ENCODE assay signal across 10 cellular contexts in genomic region chrX:13110427-13111324, GRCh38.
A peak's percentile ranks its signal among the peaks of the same experiment; 100 is the strongest.
DNase-seq lines count a peak whose midpoint lies in the region; ATAC-seq and TF ChIP-seq lines count a peak whose summit lies in the region.
"Had no signal": no experiment of that assay in that cellular context is flagged by ENCODE, and none has a peak within 500 bp of the region (broad histone marks: within the 10 kb centered on the region; RNA-seq: fewer than 3 reads in every experiment).

No MANE protein-coding gene starts in this region.

- no peaks in the 10 kb centered on the region for H3K36me3 Mint-ChIP-seq in MCF 10A (ENCODE audit: insufficient read depth, unreplicated experiment)
- no peaks in the 10 kb centered on the region for H3K36me3 Mint-ChIP-seq in type B pancreatic cell

- peak overlapping the region; percentile 76 for H3K27ac Mint-ChIP-seq in MCF 10A (ENCODE audit: low read depth, unreplicated experiment)
- no peak overlapping the region for H3K27ac Mint-ChIP-seq in type B pancreatic cell

- ATAC-seq in GM21447 (IDR thresholded peaks at IDR 0.05; ENCODE audit: unreplicated experiment): no peak

- H3K9me3 ChIP-seq in AG04450 (ENCODE audit: control insufficient read depth, insufficient read depth, low read length) (no peaks in the 10 kb centered on the region), mesodermal cell (ENCODE audit: control insufficient read depth, low read length) (no peaks in the 10 kb centered on the region)

- H3K4me3 ChIP-seq in AG04450 (ENCODE audit: low read depth, low read length) (no peak overlapping the region), LNCaP clone FGC (ENCODE audit: low read depth, low read length) (no peak overlapping the region), mesodermal cell (ENCODE audit: extremely low read depth, insufficient read depth, low read length, poor library complexity, severe bottlenecking) (no peak overlapping the region)
- H3K4me3 ChIP-seq: cardiac muscle cell had no signal

- H3K4me1 Mint-ChIP-seq in MCF 10A (ENCODE audit: insufficient read depth, unreplicated experiment) (peaks cover 10% of the 10 kb centered on the region), type B pancreatic cell (ENCODE audit: unreplicated experiment) (no peaks in the 10 kb centered on the region)

- no peaks in the 10 kb centered on the region for H3K9me3 Mint-ChIP-seq in MCF 10A (ENCODE audit: unreplicated experiment)
- H3K9me3 Mint-ChIP-seq in type B pancreatic cell: no peaks in the 10 kb centered on the region

- WGBS in mesodermal cell (ENCODE audit: insufficient coverage in 2 of 2), 2 experiments: 100% methylated on average over 2 of the region's 10 CpGs; no CpG with 5 or more reads in 1 of the 2 experiments

- no peak for DNase-seq in AG04450 (ENCODE audit: low read depth, low spot score)
- DNase-seq in LNCaP clone FGC (ENCODE audit: low read depth): peak; percentile 51
- DNase-seq in MCF 10A (ENCODE audit: unreplicated experiment): peak; percentile 92
- no peak for DNase-seq in activated CD4-positive, CD25-positive, alpha-beta regulatory T cell treated with anti-CD3 and anti-CD28 coated beads, Interleukin-2, amount 50 U/mL, for 72 hours
- no peak for DNase-seq in GM20000 (ENCODE audit: low spot score)
- no peak for DNase-seq in type B pancreatic cell (ENCODE audit: extremely low spot score, unreplicated experiment)
- DNase-seq: NCI-H187 treated with DMSO at 0.1 percent for 48 hours had no signal

- intact Hi-C loops in MCF 10A (cut with micrococcal nuclease): loop anchor here (1.0 to 10.0 kb wide), 2 partner anchors 166 to 378 kb away; no protein-coding TSS in a partner anchor

- POLR2A ChIA-PET in AG04450 (lab: Yijun Ruan, JAX) (no interaction called here), MCF 10A (lab: Yijun Ruan, JAX) (interaction anchor here (0.6 to 1.3 kb wide), 3 partner anchors 9 to 377 kb away, joined by 3 to 4 read pairs (median 3); no protein-coding TSS in a partner anchor)

- H3K27me3 Mint-ChIP-seq in MCF 10A (ENCODE audit: insufficient read depth, unreplicated experiment) (no peaks in the 10 kb centered on the region), type B pancreatic cell (no peaks in the 10 kb centered on the region)

- no peaks in the 10 kb centered on the region for H3K36me3 ChIP-seq in mesodermal cell (ENCODE audit: control insufficient read depth, insufficient read depth, low read length)
- H3K36me3 ChIP-seq: cardiac muscle cell had no signal

- peaks cover 11% of the 10 kb centered on the region for H3K4me1 ChIP-seq in mesodermal cell (ENCODE audit: control insufficient read depth, insufficient read depth, low read length, poor library complexity, severe bottlenecking)

- no peak for TF ChIP-seq CTCF in AG04450 (IDR thresholded peaks at IDR 0.05; ENCODE audit: low read depth, low read length)
- no peak for TF ChIP-seq CTCF in LNCaP clone FGC (IDR thresholded peaks at IDR 0.05; ENCODE audit: control insufficient read depth, extremely low read depth, insufficient read depth)
- TF ChIP-seq CTCF in MCF 10A (IDR thresholded peaks at IDR 0.05; ENCODE audit: unreplicated experiment): no peak
- TF ChIP-seq CTCF in GM20000 (IDR thresholded peaks at IDR 0.05; ENCODE audit: extremely low read depth, missing control alignments): no peak
- TF ChIP-seq CTCF in type B pancreatic cell (conservative IDR thresholded peaks at IDR 0.05): no peak

- TSS peak; percentile 84 for BruUV-seq in MCF 10A (replicated peaks; lab: Mats Ljungman, UMichigan)

- H3K27me3 ChIP-seq in AG04450 (ENCODE audit: control insufficient read depth, insufficient read depth, low read length): no peaks in the 10 kb centered on the region
- H3K27me3 ChIP-seq: cardiac muscle cell had no signal

- H3K4me3 Mint-ChIP-seq in MCF 10A (ENCODE audit: unreplicated experiment) (no peak overlapping the region), type B pancreatic cell (no peak overlapping the region)

- H3K27ac ChIP-seq in AG04450 (ENCODE audit: low read depth, low read length): peak overlapping the region; percentile 65
- H3K27ac ChIP-seq in mesodermal cell (ENCODE audit: low read depth, low read length, severe bottlenecking): peak overlapping the region; percentile 45
- H3K27ac ChIP-seq: cardiac muscle cell had no signal

- CTCF ChIA-PET in AG04450 (lab: Charles Lee): interaction anchor here (0.6 kb wide), 2 partner anchors 9 to 13 kb away, joined by 3 read pairs; no protein-coding TSS in a partner anchor
- CTCF ChIA-PET in MCF 10A (lab: Yijun Ruan, JAX): interaction anchor here (0.6 to 1.1 kb wide), 3 partner anchors 9 to 164 kb away, joined by 3 to 8 read pairs (median 4); no protein-coding TSS in a partner anchor

Comparison
In these comparisons a context has a peak if more than half of its experiments do, and no peak if none do; other contexts are left out.
1. DNase-seq: peak in LNCaP clone FGC (single experiment) and MCF 10A (single experiment); none in AG04450 (single experiment), activated CD4-positive, CD25-positive, alpha-beta regulatory T cell treated with anti-CD3 and anti-CD28 coated beads, Interleukin-2, amount 50 U/mL, for 72 hours (single experiment), GM20000 (single experiment) and type B pancreatic cell (single experiment).